ENCODE assay signal across 13 cellular contexts in genomic region chr21:36471254-36471723, GRCh38. TPM values are rescaled to one million over a fixed set of nuclear protein-coding genes. Genes with fewer than 3 reads are reported as not detected.
DNase-seq lines count a peak whose midpoint lies in the region; ATAC-seq and TF ChIP-seq lines count a peak whose summit lies in the region.
"Had no signal": no experiment of that assay in that cellular context is flagged by ENCODE, and none has a peak within 500 bp of the region (broad histone marks: within the 10 kb centered on the region; RNA-seq: fewer than 3 reads in every experiment).

No MANE protein-coding gene starts in this region.

- H3K36me3 Mint-ChIP-seq in progenitor cell of endocrine pancreas (ENCODE audit: insufficient read depth), result no peaks in the 10 kb centered on the region

- H3K4me1 Mint-ChIP-seq in progenitor cell of endocrine pancreas (ENCODE audit: low read depth), result peaks cover 2% of the 10 kb centered on the region

- DNase-seq in GM12864 (ENCODE audit: low read depth) (peak; percentile 41), epithelial cell of proximal tubule (ENCODE audit: low read depth) (peak; percentile 20), progenitor cell of endocrine pancreas (ENCODE audit: low spot score, unreplicated experiment) (no peak), SKM-1 treated with dmso at 0.1 percent for 144 hours (lab: John Stamatoyannopoulos, UW; ENCODE audit: unreplicated experiment) (no peak), Right ventricle myocardium inferior (ENCODE audit: missing footprints) (no peak), gastrocnemius medialis (no peak)
- DNase-seq: effector CD8-positive, alpha-beta T cell; NCI-H1436; right lobe of liver; stimulated activated naive CD4-positive, alpha-beta T cell treated with Interleukin-2 at 50 U/mL for 16 hours had no signal

- peaks cover 4% of the 10 kb centered on the region for H3K9me3 Mint-ChIP-seq in progenitor cell of endocrine pancreas (ENCODE audit: low read depth)

- TF ChIP-seq POLR2A in gastrocnemius medialis (IDR thresholded peaks at IDR 0.05), result no peak

- no peak for TF ChIP-seq CTCF in GM12864 (IDR thresholded peaks at IDR 0.05; ENCODE audit: low read depth, low read length, missing control alignments)
- no peak for TF ChIP-seq CTCF in epithelial cell of proximal tubule (conservative IDR thresholded peaks at IDR 0.05; ENCODE audit: low read depth, low read length)
- TF ChIP-seq CTCF in progenitor cell of endocrine pancreas (IDR thresholded peaks at IDR 0.05; ENCODE audit: unreplicated experiment), result no peak
- TF ChIP-seq CTCF in gastrocnemius medialis (IDR thresholded peaks at IDR 0.05 in 4 of 5, conservative IDR thresholded peaks at IDR 0.05 in 1 of 5), result no peak

- peak; percentile 86 for ATAC-seq in GM19463 (IDR thresholded peaks at IDR 0.05; ENCODE audit: unreplicated experiment)
- peak; percentile 77 for ATAC-seq in HG03354 (IDR thresholded peaks at IDR 0.05; ENCODE audit: poor library complexity, severe bottlenecking, unreplicated experiment)
- no peak for ATAC-seq in Right ventricle myocardium inferior
- no peak for ATAC-seq in gastrocnemius medialis

- intact Hi-C loops in Right ventricle myocardium inferior (cut with DNase I) (no loop called here), gastrocnemius medialis (cut with DNase I; ENCODE audit: low total_unique reads) (no loop called here)

- no peak overlapping the region for H3K27ac Mint-ChIP-seq in progenitor cell of endocrine pancreas

- in situ Hi-C loops in gastrocnemius medialis (cut with MboI; ENCODE audit: low sequenced_read_pairs in 4 of 4), result no loop called here

- no peak overlapping the region for H3K27ac ChIP-seq in gastrocnemius medialis
- H3K27ac ChIP-seq: SJSA1 had no signal

- H3K36me3 ChIP-seq in gastrocnemius medialis, result no peaks in the 10 kb centered on the region
- H3K36me3 ChIP-seq: SJSA1 had no signal

- no peaks in the 10 kb centered on the region for H3K9me3 ChIP-seq in gastrocnemius medialis
- H3K9me3 ChIP-seq: right lobe of liver, SJSA1 had no signal

- H3K4me3 Mint-ChIP-seq in progenitor cell of endocrine pancreas (ENCODE audit: low read depth), result no peak overlapping the region

- H3K4me1 ChIP-seq in gastrocnemius medialis, result no peaks in the 10 kb centered on the region

- peaks cover 8% of the 10 kb centered on the region for H3K27me3 Mint-ChIP-seq in progenitor cell of endocrine pancreas

- H3K4me3 ChIP-seq in GM12864 (ENCODE audit: low read depth, low read length) (no peak overlapping the region), epithelial cell of proximal tubule (ENCODE audit: low read depth, low read length) (no peak overlapping the region), gastrocnemius medialis (no peak overlapping the region)
- H3K4me3 ChIP-seq: right lobe of liver, SJSA1 had no signal

- no peaks in the 10 kb centered on the region for H3K27me3 ChIP-seq in gastrocnemius medialis
- H3K27me3 ChIP-seq: right lobe of liver, SJSA1 had no signal

RNA-seq across cellular contexts. Expression of gene CLDN14, which starts 8.6 kb away (rescaled TPM):
- total RNA-seq in epithelial cell of proximal tubule, result 2.6 and 5.1 TPM in 2 replicates
- total RNA-seq in progenitor cell of endocrine pancreas, result not detected in 2 replicates
- not detected for total RNA-seq in Right ventricle myocardium inferior
- under 1 TPM in 1 of 4 donors, not detected in 3; 0.20 TPM for total RNA-seq in gastrocnemius medialis
- total RNA-seq: SJSA1 had no signal

Comparison
In these comparisons a context has a peak if more than half of its experiments do, and no peak if none do; other contexts are left out.
1. DNase-seq: peak in GM12864 (single experiment) and epithelial cell of proximal tubule (single experiment); none in progenitor cell of endocrine pancreas (single experiment), SKM-1 treated with dmso at 0.1 percent for 144 hours (single experiment), Right ventricle myocardium inferior (single experiment) and gastrocnemius medialis (0 of 2).
2. ATAC-seq: peak in GM19463 (single experiment) and HG03354 (single experiment); none in Right ventricle myocardium inferior (single experiment) and gastrocnemius medialis (0 of 2).